In genomic region chr12:65740873-65741600, GRCh38 we compare ENCODE assay signal across 1 cellular context.
TF ChIP-seq lines count a peak whose summit lies in the region.

No MANE protein-coding gene starts in this region.

TF ChIP-seq in K562, 482 proteins besides CTCF, POLR2A, EP300 and RAD21 (continued from another document):
- TF ChIP-seq, protein P1, sequence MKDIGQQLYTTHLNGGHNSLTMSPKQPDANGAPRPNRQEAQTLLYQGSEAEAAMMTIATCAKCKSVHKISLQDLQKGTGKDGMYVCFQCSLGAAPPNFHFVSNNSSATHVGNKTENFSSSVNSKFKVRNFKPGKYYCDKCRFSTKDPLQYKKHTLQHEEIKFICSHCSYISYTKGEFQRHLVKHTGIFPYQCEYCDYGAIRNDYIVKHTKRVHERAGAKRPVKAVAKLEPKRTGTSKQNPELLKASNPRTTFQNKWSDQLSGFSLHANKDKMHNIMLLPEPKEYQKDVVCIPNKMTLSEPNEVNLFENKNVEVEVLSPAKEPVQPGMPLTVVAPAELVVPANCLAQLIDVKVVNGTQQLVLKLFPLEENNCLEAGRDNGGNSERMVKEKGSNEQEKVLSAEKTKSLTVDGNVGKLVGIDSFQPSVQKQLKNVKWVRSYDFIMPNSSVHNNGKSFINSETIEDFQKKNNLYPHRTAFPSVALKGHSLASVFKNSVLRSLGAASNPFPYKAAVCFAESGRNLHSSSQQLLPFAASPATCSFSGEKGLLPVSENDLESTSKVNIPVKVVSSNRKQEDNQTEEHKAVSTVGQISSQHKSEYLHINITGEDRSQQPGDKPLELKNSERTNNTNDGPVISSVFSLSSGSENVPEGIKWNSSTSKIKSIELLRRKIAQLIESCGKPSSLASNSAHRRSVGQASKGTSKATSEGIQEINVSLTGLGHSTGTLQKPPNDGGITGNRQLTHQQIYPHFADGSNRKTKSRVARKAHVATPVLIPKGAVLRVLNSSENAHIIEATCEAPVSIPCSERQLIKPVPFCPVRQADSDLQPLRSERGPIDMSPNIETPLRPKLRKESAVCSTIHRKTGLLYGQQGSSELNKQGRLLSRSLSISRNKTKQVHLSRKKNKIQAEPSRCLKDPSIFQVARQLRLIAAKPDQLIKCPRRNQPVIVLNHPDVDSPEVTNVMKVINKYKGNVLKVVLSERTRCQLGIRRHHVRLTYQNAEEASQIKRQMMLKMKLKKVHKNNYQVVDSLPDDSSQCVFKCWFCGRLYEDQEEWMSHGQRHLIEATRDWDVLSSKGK (CRISPR knock-in tag; IDR thresholded peaks at IDR 0.05): no peak
- no peak for TF ChIP-seq SMARCC2 (IDR thresholded peaks at IDR 0.05; ENCODE audit: low read depth)
- peak; percentile 64 for TF ChIP-seq GABPA (tag; conservative IDR thresholded peaks at IDR 0.05; ENCODE audit: low read depth)
- TF ChIP-seq, protein P2, sequence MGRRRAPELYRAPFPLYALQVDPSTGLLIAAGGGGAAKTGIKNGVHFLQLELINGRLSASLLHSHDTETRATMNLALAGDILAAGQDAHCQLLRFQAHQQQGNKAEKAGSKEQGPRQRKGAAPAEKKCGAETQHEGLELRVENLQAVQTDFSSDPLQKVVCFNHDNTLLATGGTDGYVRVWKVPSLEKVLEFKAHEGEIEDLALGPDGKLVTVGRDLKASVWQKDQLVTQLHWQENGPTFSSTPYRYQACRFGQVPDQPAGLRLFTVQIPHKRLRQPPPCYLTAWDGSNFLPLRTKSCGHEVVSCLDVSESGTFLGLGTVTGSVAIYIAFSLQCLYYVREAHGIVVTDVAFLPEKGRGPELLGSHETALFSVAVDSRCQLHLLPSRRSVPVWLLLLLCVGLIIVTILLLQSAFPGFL (CRISPR knock-in tag; IDR thresholded peaks at IDR 0.05): no peak
- no peak for TF ChIP-seq NFIC (IDR thresholded peaks at IDR 0.05)
- no peak for TF ChIP-seq ZNF395 (CRISPR knock-in tag; IDR thresholded peaks at IDR 0.05)
- TF ChIP-seq ZNF24 (IDR thresholded peaks at IDR 0.05): no peak
- no peak for TF ChIP-seq GTF2E2 (tag; IDR thresholded peaks at IDR 0.05)
- peak; percentile 58 for TF ChIP-seq PCBP2 (IDR thresholded peaks at IDR 0.05; ENCODE audit: low read depth, low read length, poor library complexity, severe bottlenecking)
- TF ChIP-seq ZC3H8 (IDR thresholded peaks at IDR 0.05): no peak
- TF ChIP-seq POLR3G (IDR thresholded peaks at IDR 0.05; ENCODE audit: extremely low read depth, insufficient read length, insufficient replicate concordance): no peak
- TF ChIP-seq EGR1 (conservative IDR thresholded peaks at IDR 0.05): peak; percentile 50; the same call in 1 of the 2 replicates
- TF ChIP-seq MCM7 (IDR thresholded peaks at IDR 0.05): no peak
- peak; percentile 35; the same call in 1 of the 2 replicates for TF ChIP-seq CREM (IDR thresholded peaks at IDR 0.05; ENCODE audit: low read depth)
- no peak for TF ChIP-seq ZNF41 (CRISPR knock-in tag; conservative IDR thresholded peaks at IDR 0.05)
- no peak for TF ChIP-seq STAT5B (CRISPR knock-in tag; IDR thresholded peaks at IDR 0.05)
- TF ChIP-seq ELF1 (tag; IDR thresholded peaks at IDR 0.05): no peak
- TF ChIP-seq POLR2G (IDR thresholded peaks at IDR 0.05; ENCODE audit: low read depth, low read length): peak; percentile 73
- TF ChIP-seq KAT2B (IDR thresholded peaks at IDR 0.05; ENCODE audit: low read depth, low read length): no peak
- no peak for TF ChIP-seq ZNF239 (CRISPR knock-in tag; IDR thresholded peaks at IDR 0.05)
- no peak for TF ChIP-seq MCM3 (IDR thresholded peaks at IDR 0.05)
- no peak for TF ChIP-seq XRCC3 (IDR thresholded peaks at IDR 0.05)
- TF ChIP-seq, protein P3, sequence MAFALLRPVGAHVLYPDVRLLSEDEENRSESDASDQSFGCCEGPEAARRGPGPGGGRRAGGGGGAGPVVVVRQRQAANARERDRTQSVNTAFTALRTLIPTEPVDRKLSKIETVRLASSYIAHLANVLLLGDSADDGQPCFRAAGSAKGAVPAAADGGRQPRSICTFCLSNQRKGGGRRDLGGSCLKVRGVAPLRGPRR (CRISPR knock-in tag; IDR thresholded peaks at IDR 0.05): no peak
- TF ChIP-seq SMAD4 (CRISPR knock-in tag; conservative IDR thresholded peaks at IDR 0.05): peak; percentile 73
TF ChIP-seq in K562: peak in this region for 16.
